11 cellular contexts compared by ENCODE assay signal in genomic region chr6:108630050-108630714, GRCh38.
A peak's percentile ranks its signal among the peaks of the same experiment; 100 is the strongest.
DNase-seq lines count a peak whose midpoint lies in the region; ATAC-seq, FAIRE-seq and TF ChIP-seq lines count a peak whose summit lies in the region.
"Had no signal": no experiment of that assay in that cellular context is flagged by ENCODE, and none has a peak within 500 bp of the region (broad histone marks: within the 10 kb centered on the region; RNA-seq: fewer than 3 reads in every experiment).

No MANE protein-coding gene starts in this region.

- H3K9me3 Mint-ChIP-seq in T-helper 1 cell treated with Interleukin-12 subunit alpha and Interleukin-12 subunit beta and Interleukin-4 antibody, amounts not matched to agents 30 μg/mL and 1 μg/mL, for 36 hours: no peaks in the 10 kb centered on the region

- peaks cover 87% of the 10 kb centered on the region for H3K79me2 ChIP-seq in HepG2 (ENCODE audit: insufficient read depth, low read length)

- H3K9me3 ChIP-seq in HepG2 (ENCODE audit: low read length) (no peaks in the 10 kb centered on the region), right lobe of liver (no peaks in the 10 kb centered on the region), upper lobe of left lung (no peaks in the 10 kb centered on the region), esophagus muscularis mucosa (no peaks in the 10 kb centered on the region)
- H3K9me3 ChIP-seq: BLaER1 had no signal

- no peak overlapping the region for H3K4me3 ChIP-seq in HepG2 (replicated peaks in 1 of 3; ENCODE audit: insufficient read depth in 1 of 3, low read depth in 2 of 3, low read length in 3 of 3)
- H3K4me3 ChIP-seq in right lobe of liver: no peak overlapping the region
- no peak overlapping the region for H3K4me3 ChIP-seq in epithelial cell of esophagus (ENCODE audit: low read length)
- no peak overlapping the region for H3K4me3 ChIP-seq in upper lobe of left lung
- no peak overlapping the region for H3K4me3 ChIP-seq in esophagus muscularis mucosa
- H3K4me3 ChIP-seq: BLaER1 had no signal

- no peak for TF ChIP-seq RAD21 in HepG2 (CRISPR knock-in tag; IDR thresholded peaks at IDR 0.05)

- CTCF ChIA-PET in HepG2 (lab: Yijun Ruan, JAX; ENCODE audit: low intra/inter-chr PET ratio, low total read pairs): no interaction called here

- H3K4me2 ChIP-seq in HepG2 (ENCODE audit: low read depth, low read length): no peak overlapping the region
- H3K4me2 ChIP-seq: BLaER1 had no signal

- H3K27me3 Mint-ChIP-seq in T-helper 1 cell treated with Interleukin-12 subunit alpha and Interleukin-12 subunit beta and Interleukin-4 antibody, amounts not matched to agents 30 μg/mL and 1 μg/mL, for 36 hours (ENCODE audit: low read depth): peaks cover 4% of the 10 kb centered on the region

- no peak overlapping the region for H3K9ac ChIP-seq in HepG2 (ENCODE audit: insufficient read depth, low read depth, low read length)
- H3K9ac ChIP-seq: BLaER1 had no signal

- TF ChIP-seq EP300 in HepG2 (IDR thresholded peaks at IDR 0.05; ENCODE audit: low read depth in 2 of 2, low read length in 2 of 2): no peak
- no peak for TF ChIP-seq EP300 in HepG2 (CRISPR knock-in tag; IDR thresholded peaks at IDR 0.05; ENCODE audit: borderline replicate concordance)
- no peak for TF ChIP-seq EP300 in upper lobe of left lung (IDR thresholded peaks at IDR 0.05)
- no peak for TF ChIP-seq EP300 in esophagus muscularis mucosa (IDR thresholded peaks at IDR 0.05)

- peaks cover 57% of the 10 kb centered on the region for H4K20me1 ChIP-seq in HepG2 (ENCODE audit: insufficient read depth, low read length)

- no peak for TF ChIP-seq POLR2A in HepG2 (IDR thresholded peaks at IDR 0.05; ENCODE audit: insufficient read depth in 1 of 2, low read depth in 2 of 2, low read length in 2 of 2)
- TF ChIP-seq POLR2A in right lobe of liver (IDR thresholded peaks at IDR 0.05): no peak
- TF ChIP-seq POLR2A in upper lobe of left lung (IDR thresholded peaks at IDR 0.05): no peak
- no peak for TF ChIP-seq POLR2A in esophagus muscularis mucosa (IDR thresholded peaks at IDR 0.05; ENCODE audit: low read depth)

- intact Hi-C loops in HepG2 (cut with micrococcal nuclease; ENCODE audit: unreplicated experiment) (no loop called here), right lobe of liver (cut with DNase I) (no loop called here), esophagus muscularis mucosa (cut with DNase I) (no loop called here)

- POLR2A ChIA-PET in HepG2 (lab: Yijun Ruan, JAX): no interaction called here

- ATAC-seq in HepG2 (no peak), right lobe of liver (no peak), upper lobe of left lung (ENCODE audit: low FRiP score in 2 of 2) (peak; percentile 10 to 41), GM21390 (IDR thresholded peaks at IDR 0.05; ENCODE audit: unreplicated experiment) (no peak)

- BruUV-seq in HepG2 (replicated peaks; lab: Mats Ljungman, UMichigan): no TSS peak

- TF ChIP-seq CTCF in HepG2 (CRISPR knock-in tag; IDR thresholded peaks at IDR 0.05) (no peak), right lobe of liver (IDR thresholded peaks at IDR 0.05) (no peak), epithelial cell of esophagus (IDR thresholded peaks at IDR 0.05; ENCODE audit: insufficient read depth, low read depth, low read length, missing control alignments) (no peak), upper lobe of left lung (IDR thresholded peaks at IDR 0.05) (no peak), esophagus muscularis mucosa (IDR thresholded peaks at IDR 0.05) (no peak)

- H3K36me3 ChIP-seq in HepG2 (replicated peaks in 1 of 2; ENCODE audit: control insufficient read depth in 1 of 2, insufficient read depth in 2 of 2, low read length in 2 of 2) (0 out of 5 replicates have a peak, but pooled peaks cover 0 to 5% of the 10 kb centered on the region in 2 experiments), right lobe of liver (no peaks in the 10 kb centered on the region), upper lobe of left lung (no peaks in the 10 kb centered on the region), esophagus muscularis mucosa (no peaks in the 10 kb centered on the region)
- H3K36me3 ChIP-seq: BLaER1 had no signal

- H3K27ac ChIP-seq in HepG2 (ENCODE audit: extremely low read length, insufficient read depth, low read length) (no peak overlapping the region), right lobe of liver (no peak overlapping the region), upper lobe of left lung (no peak overlapping the region), esophagus muscularis mucosa (replicated peaks in 1 of 4) (no peak overlapping the region)
- H3K27ac ChIP-seq: BLaER1 had no signal

- no peak for FAIRE-seq in HepG2 (lab: Jason Lieb, UNC)

- WGBS in HepG2 (ENCODE audit: low lambda C conversion rate): 96% methylated on average over 4 of the region's 4 CpGs
- 77% methylated on average over 3 of the region's 4 CpGs for WGBS in right lobe of liver (ENCODE audit: insufficient coverage, low coverage, low lambda C conversion rate, missing lambda C conversion rate)
- 65 to 70% methylated on average over 4 of the region's 4 CpGs for WGBS in upper lobe of left lung, 2 donors
- WGBS in esophagus muscularis mucosa: 88% methylated on average over 4 of the region's 4 CpGs

- peaks cover 20% of the 10 kb centered on the region for H3K4me1 Mint-ChIP-seq in T-helper 1 cell treated with Interleukin-12 subunit alpha and Interleukin-12 subunit beta and Interleukin-4 antibody, amounts not matched to agents 30 μg/mL and 1 μg/mL, for 36 hours (ENCODE audit: low read depth)

- no peaks in the 10 kb centered on the region for H3K36me3 Mint-ChIP-seq in T-helper 1 cell treated with Interleukin-12 subunit alpha and Interleukin-12 subunit beta and Interleukin-4 antibody, amounts not matched to agents 30 μg/mL and 1 μg/mL, for 36 hours (ENCODE audit: low read depth)

- no peak for DNase-seq in HepG2 (ENCODE audit: low spot score)
- DNase-seq in right lobe of liver: no peak
- peak; percentile 62 for DNase-seq in epithelial cell of esophagus (ENCODE audit: low read depth)
- no peak for DNase-seq in upper lobe of left lung
- DNase-seq in esophagus muscularis mucosa (ENCODE audit: extremely low spot score): no peak
- no peak for DNase-seq in NCI-H748 (lab: John Stamatoyannopoulos, UW; ENCODE audit: unreplicated experiment)
- DNase-seq: NCI-H526; stimulated activated CD4-positive, alpha-beta T cell treated with anti-CD3 and anti-CD28 coated beads, Interleukin-12 subunit alpha, Interleukin-12 subunit beta, amount 100 ng/mL, for 4 hours had no signal

- peaks cover 21% of the 10 kb centered on the region for H3K4me1 ChIP-seq in HepG2 (ENCODE audit: insufficient read depth, low read length)
- peaks cover 0 to 63% (median 20%) of the 10 kb centered on the region in 4 donors for H3K4me1 ChIP-seq in right lobe of liver
- H3K4me1 ChIP-seq in upper lobe of left lung: peaks cover 55 to 72% (median 71%) of the 10 kb centered on the region in 4 donors
- peaks cover 73 to 95% (median 93%) of the 10 kb centered on the region in 4 donors for H3K4me1 ChIP-seq in esophagus muscularis mucosa
- H3K4me1 ChIP-seq: BLaER1 had no signal

- H2AFZ ChIP-seq in HepG2 (ENCODE audit: low read length): no peak overlapping the region

- in situ Hi-C loops in HepG2 (cut with HindIII; ENCODE audit: extremely low pct_ligation_motif_present, low pct_unique_long_range_greater_than_20kb): no loop called here

- H3K27me3 ChIP-seq in HepG2 (ENCODE audit: control insufficient read depth in 1 of 2, insufficient read depth in 2 of 2, low read length in 2 of 2) (no peaks in the 10 kb centered on the region), right lobe of liver (no peaks in the 10 kb centered on the region), upper lobe of left lung (no peaks in the 10 kb centered on the region), esophagus muscularis mucosa (no peaks in the 10 kb centered on the region)
- H3K27me3 ChIP-seq: BLaER1 had no signal

- peak overlapping the region; percentile 41 for H3K27ac Mint-ChIP-seq in T-helper 1 cell treated with Interleukin-12 subunit alpha and Interleukin-12 subunit beta and Interleukin-4 antibody, amounts not matched to agents 30 μg/mL and 1 μg/mL, for 36 hours

- peak overlapping the region; percentile 2 for H3K4me3 Mint-ChIP-seq in T-helper 1 cell treated with Interleukin-12 subunit alpha and Interleukin-12 subunit beta and Interleukin-4 antibody, amounts not matched to agents 30 μg/mL and 1 μg/mL, for 36 hours

TF ChIP-seq in HepG2, 621 proteins besides CTCF, POLR2A, EP300 and RAD21:
- TF ChIP-seq ZNF556 (CRISPR knock-in tag; IDR thresholded peaks at IDR 0.05; ENCODE audit: borderline replicate concordance) (no peak), ZSCAN21 (CRISPR knock-in tag; IDR thresholded peaks at IDR 0.05; ENCODE audit: borderline replicate concordance) (no peak), RBM22 (optimal IDR thresholded peaks at IDR 0.05; ENCODE audit: low read length) (peak; percentile 66), SALL1 (CRISPR knock-in tag; IDR thresholded peaks at IDR 0.05) (no peak), ZNF616 (CRISPR knock-in tag; IDR thresholded peaks at IDR 0.05; ENCODE audit: low read depth) (no peak), ZBTB21 (CRISPR knock-in tag; IDR thresholded peaks at IDR 0.05) (no peak)

Comparison
In these comparisons a context has a peak if more than half of its experiments do, and no peak if none do; other contexts are left out.
1. ATAC-seq: peak in upper lobe of left lung (2 of 2); none in HepG2 (single experiment), right lobe of liver (0 of 4) and GM21390 (single experiment).